Comparison of ENCODE assay signal across 20 cellular contexts in genomic region chr6:905541-905940, GRCh38.
"Had no signal": no experiment of that assay in that cellular context is flagged by ENCODE, and none has a peak within 500 bp of the region (broad histone marks: within the 10 kb centered on the region; RNA-seq: fewer than 3 reads in every experiment).

No MANE protein-coding gene starts in this region.

- DNase-seq: activated CD4-positive, alpha-beta T cell treated with anti-CD3 and anti-CD28 coated beads, Interleukin-2, amount 50 U/mL, for 1 hour; activated CD4-positive, CD25-positive, alpha-beta regulatory T cell treated with anti-CD3 and anti-CD28 coated beads, Interleukin-2, amount 50 U/mL, for 72 hours; activated CD8-positive, alpha-beta memory T cell treated with anti-CD3 and anti-CD28 coated beads for 24 hours; activated effector memory CD4-positive, alpha-beta T cell treated with Interleukin-2 at 50 U/mL for 16 hours; activated naive CD4-positive, alpha-beta T cell treated with Interleukin-2 at 50 U/mL for 16 hours; anterior cingulate cortex; dermis blood vessel endothelial cell; effector CD4-positive, alpha-beta T cell; naive thymus-derived CD8-positive, alpha-beta T cell; nucleus accumbens; spleen; stimulated activated naive CD4-positive, alpha-beta T cell; tibial artery; upper lobe of right lung had no signal

- H3K36me3 ChIP-seq: right atrium auricular region, spleen, suprapubic skin, tibial artery, upper lobe of right lung had no signal

- H3K4me1 ChIP-seq: right atrium auricular region, spleen, suprapubic skin had no signal

- ATAC-seq: naive thymus-derived CD8-positive, alpha-beta T cell; upper lobe of right lung had no signal

- H3K4me1 Mint-ChIP-seq: central memory CD8-positive, alpha-beta T cell; naive thymus-derived CD8-positive, alpha-beta T cell had no signal

- H3K9me3 ChIP-seq: right atrium auricular region, spleen, suprapubic skin, tibial artery, upper lobe of right lung had no signal

- H3K4me3 ChIP-seq: right atrium auricular region, spleen, suprapubic skin, tibial artery, upper lobe of right lung had no signal

- H3K27me3 ChIP-seq: right atrium auricular region, suprapubic skin, tibial artery, upper lobe of right lung had no signal

- H3K4me3 Mint-ChIP-seq: activated naive CD8-positive, alpha-beta T cell; central memory CD8-positive, alpha-beta T cell; naive thymus-derived CD8-positive, alpha-beta T cell; neural crest cell had no signal

- H3K27ac ChIP-seq: epithelial cell of prostate, right atrium auricular region, spleen, suprapubic skin, tibial artery, upper lobe of right lung had no signal

- H3K36me3 Mint-ChIP-seq: activated naive CD8-positive, alpha-beta T cell; naive thymus-derived CD8-positive, alpha-beta T cell had no signal

- H3K9me3 Mint-ChIP-seq: central memory CD8-positive, alpha-beta T cell; naive thymus-derived CD8-positive, alpha-beta T cell; neural crest cell had no signal

- H3K27ac Mint-ChIP-seq: activated naive CD8-positive, alpha-beta T cell had no signal
